ENCODE assay signal across 15 cellular contexts in the genomic region with DNA sequence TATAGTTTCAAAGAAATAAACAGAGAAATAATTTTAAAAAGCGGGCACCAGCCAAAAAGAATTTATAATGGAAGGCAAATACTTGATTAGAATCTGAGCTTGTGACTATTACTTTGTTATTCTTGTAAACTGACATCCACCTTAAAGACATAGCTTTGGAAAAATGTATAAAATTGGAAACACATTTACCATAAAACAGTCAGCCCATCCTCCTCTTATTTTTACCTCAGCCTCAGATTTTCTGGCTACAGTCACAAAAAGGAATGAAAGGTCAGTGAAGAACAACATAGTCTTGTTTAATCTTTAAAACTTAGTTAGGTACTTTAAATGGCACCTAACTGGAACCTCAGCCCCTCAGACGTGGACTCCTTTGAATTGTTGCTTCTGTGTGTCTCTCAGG.
DNase-seq lines count a peak whose midpoint lies in the region; ATAC-seq and TF ChIP-seq lines count a peak whose summit lies in the region.
"Had no signal": no experiment of that assay in that cellular context is flagged by ENCODE, and none has a peak within 500 bp of the region (broad histone marks: within the 10 kb centered on the region; RNA-seq: fewer than 3 reads in every experiment).

No MANE protein-coding gene starts in this region.

- no peak overlapping the region for H3K27ac ChIP-seq in CD4-positive, alpha-beta T cell (ENCODE audit: low read depth, low read length)
- peak overlapping the region; percentile 41 for H3K27ac ChIP-seq in SJSA1
- H3K27ac ChIP-seq in effector memory CD4-positive, alpha-beta T cell (ENCODE audit: insufficient read depth, low read length, poor library complexity, severe bottlenecking) = peak overlapping the region; percentile 61
- peak overlapping the region; percentile 59 for H3K27ac ChIP-seq in parathyroid adenoma
- H3K27ac ChIP-seq: ascending aorta, PC-9 had no signal

- no peak for DNase-seq in CD4-positive, alpha-beta T cell
- DNase-seq in SJSA1 (ENCODE audit: low read depth in 1 of 2, low spot score in 2 of 2) = no peak
- DNase-seq in effector memory CD4-positive, alpha-beta T cell = no peak
- no peak for DNase-seq in nucleus accumbens (lab: John Stamatoyannopoulos, UW)
- no peak for DNase-seq in mucosa of descending colon
- DNase-seq in activated CD8-positive, alpha-beta memory T cell treated with anti-CD3 and anti-CD28 coated beads, Interleukin-2, amount 50 U/mL, for 48 hours = no peak
- DNase-seq: activated B cell treated with CpG ODN at 0.5 μM for 24 hours, cortex of kidney, hypothalamus, NCI-H146, PC-9 had no signal

- H3K4me1 Mint-ChIP-seq in CD4-positive, alpha-beta T cell (ENCODE audit: low read depth) = peaks cover 44% of the 10 kb centered on the region

- POLR2A ChIA-PET in CD4-positive, alpha-beta T cell (lab: Charles Lee) = interaction anchor here (0.6 to 2.1 kb wide), 4 partner anchors 9 to 321 kb away, joined by 3 to 19 read pairs (median 8); a partner anchor contains a TSS

- no peaks in the 10 kb centered on the region for H3K36me3 Mint-ChIP-seq in CD4-positive, alpha-beta T cell (ENCODE audit: low read depth)

- CTCF ChIA-PET in CD4-positive, alpha-beta T cell (lab: Charles Lee) = interaction anchor here (1.2 kb wide), 1 partner anchor 162 kb away, joined by 3 read pairs; no protein-coding TSS in a partner anchor

- peak overlapping the region; percentile 26 for H3K4me2 ChIP-seq in parathyroid adenoma (ENCODE audit: low read length)
- H3K4me2 ChIP-seq: PC-9 had no signal

- H3K4me3 ChIP-seq in SJSA1 (no peak overlapping the region), parathyroid adenoma (ENCODE audit: low read depth, low read length) (no peak overlapping the region), mucosa of descending colon (no peak overlapping the region)
- no peak overlapping the region for H3K4me3 ChIP-seq in effector memory CD4-positive, alpha-beta T cell (ENCODE audit: insufficient read depth, low read depth, low read length, poor library complexity, severe bottlenecking)
- H3K4me3 ChIP-seq: ascending aorta, esophagus muscularis mucosa, PC-9 had no signal

- no peak for ATAC-seq in CD4-positive, alpha-beta T cell (ENCODE audit: poor library complexity)
- no peak for ATAC-seq in HG02610 (IDR thresholded peaks at IDR 0.05; ENCODE audit: unreplicated experiment)
- ATAC-seq in mucosa of descending colon = no peak

- H3K36me3 ChIP-seq in SJSA1 (no peaks in the 10 kb centered on the region), parathyroid adenoma (ENCODE audit: control insufficient read depth, insufficient read depth, low read length) (no peaks in the 10 kb centered on the region), mucosa of descending colon (ENCODE audit: low read depth) (no peaks in the 10 kb centered on the region)
- H3K36me3 ChIP-seq in effector memory CD4-positive, alpha-beta T cell (ENCODE audit: control insufficient read depth, insufficient read depth, low read length) = no peaks in the 10 kb centered on the region
- H3K36me3 ChIP-seq: ascending aorta, esophagus muscularis mucosa had no signal

- H2AFZ ChIP-seq in parathyroid adenoma = peak overlapping the region; percentile 47
- H2AFZ ChIP-seq: PC-9 had no signal

- H3K79me2 ChIP-seq in parathyroid adenoma = no peaks in the 10 kb centered on the region

- H3K4me1 ChIP-seq in SJSA1 (replicated peaks) (peaks cover 42% of the 10 kb centered on the region), parathyroid adenoma (peaks cover 35% of the 10 kb centered on the region), mucosa of descending colon (ENCODE audit: low read depth) (peaks cover 37% of the 10 kb centered on the region)
- H3K4me1 ChIP-seq in effector memory CD4-positive, alpha-beta T cell (ENCODE audit: control insufficient read depth, insufficient read depth, low read length, poor library complexity, severe bottlenecking) = peaks cover 28% of the 10 kb centered on the region

- H3K27me3 Mint-ChIP-seq in CD4-positive, alpha-beta T cell = no peaks in the 10 kb centered on the region
- H3K27me3 Mint-ChIP-seq: activated B cell treated with CpG ODN at 0.5 μM for 24 hours had no signal

- H3K9me3 Mint-ChIP-seq in CD4-positive, alpha-beta T cell = no peaks in the 10 kb centered on the region

- H3K9me3 ChIP-seq in CD4-positive, alpha-beta T cell (ENCODE audit: control insufficient read depth, low read length) = no peaks in the 10 kb centered on the region
- H3K9me3 ChIP-seq in SJSA1 (replicated peaks) (no peaks in the 10 kb centered on the region), parathyroid adenoma (ENCODE audit: control insufficient read depth, low read length) (no peaks in the 10 kb centered on the region), mucosa of descending colon (no peaks in the 10 kb centered on the region)
- no peaks in the 10 kb centered on the region for H3K9me3 ChIP-seq in effector memory CD4-positive, alpha-beta T cell (ENCODE audit: control insufficient read depth, low read length)
- H3K9me3 ChIP-seq: ascending aorta, esophagus muscularis mucosa had no signal

- H3K27ac Mint-ChIP-seq in CD4-positive, alpha-beta T cell = peak overlapping the region; percentile 57
- H3K27ac Mint-ChIP-seq: activated B cell treated with CpG ODN at 0.5 μM for 24 hours had no signal

- intact Hi-C loops in CD4-positive, alpha-beta T cell (cut with DNase I, micrococcal nuclease) = no loop called here
- intact Hi-C loops in mucosa of descending colon (cut with DNase I, micrococcal nuclease) = loop anchor here in 1 of 2 donors (10.0 kb wide), 1 partner anchor 157 kb away; a partner anchor contains a TSS

- no peak overlapping the region for H3K4me3 Mint-ChIP-seq in CD4-positive, alpha-beta T cell
- H3K4me3 Mint-ChIP-seq: activated B cell treated with CpG ODN at 0.5 μM for 24 hours had no signal

- H3K27me3 ChIP-seq in CD4-positive, alpha-beta T cell (ENCODE audit: control insufficient read depth, insufficient read depth, low read length) = no peaks in the 10 kb centered on the region
- H3K27me3 ChIP-seq in SJSA1 (replicated peaks) (no peaks in the 10 kb centered on the region), parathyroid adenoma (ENCODE audit: control insufficient read depth, insufficient read depth, low read length) (no peaks in the 10 kb centered on the region)
- H3K27me3 ChIP-seq in effector memory CD4-positive, alpha-beta T cell (replicated peaks; ENCODE audit: control insufficient read depth, insufficient read depth, low read length, poor library complexity, severe bottlenecking) = no peaks in the 10 kb centered on the region
- H3K27me3 ChIP-seq: ascending aorta, esophagus muscularis mucosa had no signal

- H3K9ac ChIP-seq in parathyroid adenoma = no peak overlapping the region

- TF ChIP-seq CTCF in CD4-positive, alpha-beta T cell (IDR thresholded peaks at IDR 0.05) = no peak
- TF ChIP-seq CTCF in parathyroid adenoma (IDR thresholded peaks at IDR 0.05) (no peak), mucosa of descending colon (IDR thresholded peaks at IDR 0.05) (no peak)
